In genomic region chr11:126268708-126269579, GRCh38 we compare ENCODE assay signal across 1 cellular context.
TF ChIP-seq lines count a peak whose summit lies in the region.

FOXRED1 (plus strand) TSS chr11:126269154; CDS start chr11:126269207, 53 bp downstream.
SRPRA (minus strand) TSS chr11:126268895; CDS start chr11:126268804, 91 bp downstream.

TF ChIP-seq in K562, 482 proteins besides CTCF, POLR2A, EP300 and RAD21 (continued from another document and continues in another):
- TF ChIP-seq ZNF592 (IDR thresholded peaks at IDR 0.05) (no peak), TARDBP (IDR thresholded peaks at IDR 0.05) (no peak), ZNF146 (CRISPR knock-in tag; IDR thresholded peaks at IDR 0.05; ENCODE audit: unreplicated experiment) (no peak), MXD1 (CRISPR knock-in tag; IDR thresholded peaks at IDR 0.05; ENCODE audit: borderline replicate concordance, poor library complexity, severe bottlenecking) (no peak), PRPF4 (IDR thresholded peaks at IDR 0.05; ENCODE audit: insufficient read depth, low read depth, low read length, poor library complexity, severe bottlenecking) (peak; percentile 43), ZNF282 (CRISPR knock-in tag; IDR thresholded peaks at IDR 0.05) (no peak), SAP30 (IDR thresholded peaks at IDR 0.05; ENCODE audit: borderline replicate concordance, insufficient read depth, low read depth, low read length, poor library complexity, severe bottlenecking) (no peak), ZNF609 (CRISPR knock-in tag; IDR thresholded peaks at IDR 0.05; ENCODE audit: borderline replicate concordance) (no peak), E4F1 (CRISPR knock-in tag; IDR thresholded peaks at IDR 0.05; ENCODE audit: borderline replicate concordance) (no peak), BRD4 (IDR thresholded peaks at IDR 0.05) (no peak), ZNF449 (CRISPR knock-in tag; IDR thresholded peaks at IDR 0.05) (no peak), ZNF766 (CRISPR knock-in tag; conservative IDR thresholded peaks at IDR 0.05) (0 out of 2 replicates have a peak, but pooled peaks have one; percentile 25), ZHX1 (conservative IDR thresholded peaks at IDR 0.05; ENCODE audit: low read length) (no peak), AFF4 (CRISPR knock-in tag; IDR thresholded peaks at IDR 0.05) (peak; percentile 91), BMI1 (IDR thresholded peaks at IDR 0.05; ENCODE audit: low read length) (no peak), ZKSCAN8 (CRISPR knock-in tag; IDR thresholded peaks at IDR 0.05) (no peak), POLR2AphosphoS2 (IDR thresholded peaks at IDR 0.05; ENCODE audit: low read length) (no peak), ILF3 (IDR thresholded peaks at IDR 0.05; ENCODE audit: borderline replicate concordance) (no peak), TBL1XR1 (IDR thresholded peaks at IDR 0.05; ENCODE audit: low read length in 2 of 2) (peak in 1 of 2 experiments; percentile 87; a peak in 2 of 4 replicates), CREB3L1 (IDR thresholded peaks at IDR 0.05; ENCODE audit: borderline replicate concordance, low read depth) (peak; percentile 97), RBM22 (IDR thresholded peaks at IDR 0.05; ENCODE audit: low read depth, low read length, poor library complexity, severe bottlenecking) (no peak), SMAD4 (CRISPR knock-in tag; conservative IDR thresholded peaks at IDR 0.05) (no peak), ARID2 (IDR thresholded peaks at IDR 0.05) (no peak), KHSRP (IDR thresholded peaks at IDR 0.05) (peak; percentile 86), MITF (IDR thresholded peaks at IDR 0.05) (0 out of 2 replicates have a peak, but pooled peaks have one; percentile 36), HNRNPK (IDR thresholded peaks at IDR 0.05; ENCODE audit: low read depth, low read length, poor library complexity, severe bottlenecking) (no peak), KLF1 (tag; IDR thresholded peaks at IDR 0.05) (peak; percentile 43; the same call in 1 of the 2 replicates), FIP1L1 (IDR thresholded peaks at IDR 0.05; ENCODE audit: low read depth, low read length, poor library complexity, severe bottlenecking) (peak; percentile 74), ZNF695 (CRISPR knock-in tag; IDR thresholded peaks at IDR 0.05) (no peak)
